1 cellular context compared by ENCODE assay signal in genomic region chr16:88815901-88816589, GRCh38.
TF ChIP-seq lines count a peak whose summit lies in the region.

No MANE protein-coding gene starts in this region.

TF ChIP-seq in endothelial cell of umbilical vein, 7 proteins besides CTCF, POLR2A, EP300 and RAD21:
- no peak for TF ChIP-seq JUN (IDR thresholded peaks at IDR 0.05; ENCODE audit: borderline replicate concordance, insufficient read depth, insufficient read length, low read depth)
